ENCODE assay signal across 25 cellular contexts in the genomic region with DNA sequence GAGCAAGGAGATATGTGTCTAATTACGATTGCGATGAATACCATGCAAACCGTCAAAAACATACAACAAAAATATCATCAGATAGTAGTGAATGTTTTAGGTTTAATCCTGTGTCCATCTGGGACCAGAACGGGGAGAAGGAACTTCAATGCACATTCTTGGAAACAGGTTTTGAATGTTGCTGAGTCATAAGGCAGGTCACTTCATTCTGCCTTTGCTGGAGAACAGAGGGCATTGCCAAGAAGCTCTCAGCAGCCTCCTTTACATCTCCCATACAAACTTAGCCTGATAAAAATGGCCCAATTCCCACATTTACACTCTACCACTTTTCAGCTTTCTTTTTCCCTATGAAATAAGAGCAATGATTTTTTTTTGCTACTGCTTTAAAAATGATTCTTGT.
"Had no signal": no experiment of that assay in that cellular context is flagged by ENCODE, and none has a peak within 500 bp of the region (broad histone marks: within the 10 kb centered on the region; RNA-seq: fewer than 3 reads in every experiment).

No MANE protein-coding gene starts in this region.

- DNase-seq: activated CD4-positive, CD25-positive, alpha-beta regulatory T cell; activated CD8-positive, alpha-beta memory T cell treated with anti-CD3 and anti-CD28 coated beads, Interleukin-2, amount 50 U/mL, for 48 hours; activated CD8-positive, alpha-beta T cell treated with anti-CD3 and anti-CD28 coated beads for 36 hours; activated naive CD4-positive, alpha-beta T cell treated with anti-CD3 and anti-CD28 coated beads, Interleukin-2, amount 50 U/mL, for 16 hours; activated naive CD8-positive, alpha-beta T cell treated with anti-CD3 and anti-CD28 coated beads, Interleukin-2, amount 10 ng/mL, durations not matched to agents 7 days and 5 days; activated T-cell treated with anti-CD3 and anti-CD28 coated beads, Interleukin-2, amount 50 U/mL, for 1 hour; adrenal gland; anterior cingulate cortex; central memory CD4-positive, alpha-beta T cell; Karpas-422; NCI-H1048; NCI-H1417; NCI-H2029; NCI-H2107; NCI-H2171 treated with DMSO at 0.1 percent for 48 hours; NCI-H226; NCI-H510A; NCI-H526 treated with DMSO at 0.1 percent for 48 hours; NCI-H82; RPMI8226; SJCRH30; SK-N-SH; T-helper 1 cell had no signal

- H3K27me3 ChIP-seq: SJCRH30 had no signal

- H3K36me3 ChIP-seq: adrenal gland, breast epithelium, SJCRH30 had no signal

- H3K9ac ChIP-seq: SK-N-SH had no signal

- H3K4me1 ChIP-seq: adrenal gland, breast epithelium, SJCRH30 had no signal

- H3K4me3 ChIP-seq: adrenal gland, breast epithelium, SJCRH30 had no signal

- H3K27ac ChIP-seq: adrenal gland, breast epithelium, SJCRH30, VCaP had no signal

- H3K4me2 ChIP-seq: SK-N-SH had no signal
